23 cellular contexts compared by ENCODE assay signal in the genomic region with DNA sequence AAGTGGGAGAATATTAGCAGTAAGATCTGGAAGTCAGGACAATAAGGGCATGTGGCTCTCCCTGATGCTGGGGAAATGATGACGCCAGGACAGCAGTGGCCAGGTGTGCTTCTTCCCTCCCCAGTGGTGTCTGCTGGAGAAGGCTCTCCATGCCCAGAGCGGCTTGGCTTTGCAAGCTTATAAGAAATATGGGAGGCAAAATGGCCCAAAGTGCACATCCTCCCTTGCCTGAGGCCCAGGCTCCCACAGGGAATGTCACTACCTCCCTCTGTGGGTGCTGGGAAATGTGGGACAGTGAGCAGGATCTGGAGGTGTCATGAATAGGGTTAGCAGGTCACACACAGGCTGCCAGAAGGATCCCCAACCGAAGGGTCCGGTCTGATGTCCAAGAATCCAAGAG. TPM values are rescaled to one million over a fixed set of nuclear protein-coding genes. Genes with fewer than 3 reads are reported as not detected.
"Had no signal": no experiment of that assay in that cellular context is flagged by ENCODE, and none has a peak within 500 bp of the region (broad histone marks: within the 10 kb centered on the region; RNA-seq: fewer than 3 reads in every experiment).

No MANE protein-coding gene starts in this region.

- DNase-seq: activated CD4-positive, alpha-beta T cell treated with anti-CD3 and anti-CD28 coated beads for 4 hours; activated CD8-positive, alpha-beta T cell treated with anti-CD3 and anti-CD28 coated beads for 36 hours; activated gamma-delta T cell treated with Interleukin-2 at 50 U/mL for 16 hours; activated naive CD4-positive, alpha-beta T cell treated with anti-CD3 and anti-CD28 coated beads, Interleukin-2, amount 10 ng/mL, durations not matched to agents 7 days and 5 days; activated naive CD8-positive, alpha-beta T cell treated with anti-CD3 and anti-CD28 coated beads for 36 hours; activated T-cell treated with anti-CD3 and anti-CD28 coated beads for 4 hours; brain microvascular endothelial cell; Kasumi-1; NCI-H1105 treated with DMSO at 0.1 percent for 48 hours; NCI-H1436 treated with DMSO at 0.1 percent for 48 hours; NCI-H187; NCI-H2171 treated with DMSO at 0.1 percent for 48 hours; NCI-H526 treated with DMSO at 0.1 percent for 48 hours; NK-92 treated with Interleukin-12 subunit alpha and Interleukin-12 subunit beta, amount 100 ng/mL, for 24 hours; SHP77 treated with DMSO at 0.1 percent for 48 hours had no signal

- FAIRE-seq: RCC 7860 had no signal

- H3K4me3 ChIP-seq: cardiac muscle cell had no signal

- H3K36me3 ChIP-seq: brain microvascular endothelial cell, cardiac muscle cell had no signal

- ATAC-seq: activated CD4-positive, CD25-positive, alpha-beta regulatory T cell treated with anti-CD3 and anti-CD28 coated beads, Interleukin-2, amount 50 U/mL, for 24 hours; activated CD8-positive, alpha-beta T cell treated with anti-CD3 and anti-CD28 coated beads for 36 hours; activated T-helper 17 cell treated with anti-CD3 and anti-CD28 coated beads, Interleukin-2, amount 50 U/mL, for 72 hours had no signal

- H3K4me1 Mint-ChIP-seq: activated naive CD4-positive, alpha-beta T cell treated with anti-CD3 and anti-CD28 coated beads, Interleukin-2, amount 10 ng/mL, durations not matched to agents 7 days and 5 days; activated naive CD8-positive, alpha-beta T cell treated with anti-CD3 and anti-CD28 coated beads for 36 hours; activated T-helper 17 cell treated with anti-CD3 and anti-CD28 coated beads, Interleukin-2, amount 50 U/mL, for 72 hours had no signal

- H3K9me3 Mint-ChIP-seq: activated CD8-positive, alpha-beta T cell treated with anti-CD3 and anti-CD28 coated beads for 36 hours; activated naive CD4-positive, alpha-beta T cell treated with anti-CD3 and anti-CD28 coated beads, Interleukin-2, amount 10 ng/mL, durations not matched to agents 7 days and 5 days; activated naive CD8-positive, alpha-beta T cell treated with anti-CD3 and anti-CD28 coated beads for 36 hours; activated T-helper 17 cell treated with anti-CD3 and anti-CD28 coated beads, Interleukin-2, amount 50 U/mL, for 72 hours; T-helper 1 cell treated with Interleukin-12 subunit alpha and Interleukin-12 subunit beta and Interleukin-4 antibody, amounts not matched to agents 30 μg/mL and 1 μg/mL, for 36 hours had no signal

- H3K27ac Mint-ChIP-seq: activated CD8-positive, alpha-beta T cell treated with anti-CD3 and anti-CD28 coated beads for 36 hours; activated naive CD4-positive, alpha-beta T cell treated with anti-CD3 and anti-CD28 coated beads, Interleukin-2, amount 10 ng/mL, durations not matched to agents 7 days and 5 days; activated naive CD8-positive, alpha-beta T cell treated with anti-CD3 and anti-CD28 coated beads for 36 hours; activated T-helper 17 cell treated with anti-CD3 and anti-CD28 coated beads, Interleukin-2, amount 50 U/mL, for 72 hours; T-helper 1 cell treated with Interleukin-12 subunit alpha and Interleukin-12 subunit beta and Interleukin-4 antibody, amounts not matched to agents 30 μg/mL and 1 μg/mL, for 36 hours had no signal

- H3K4me3 Mint-ChIP-seq: activated CD8-positive, alpha-beta T cell treated with anti-CD3 and anti-CD28 coated beads for 36 hours; activated naive CD4-positive, alpha-beta T cell treated with anti-CD3 and anti-CD28 coated beads, Interleukin-2, amount 10 ng/mL, durations not matched to agents 7 days and 5 days; activated naive CD8-positive, alpha-beta T cell treated with anti-CD3 and anti-CD28 coated beads for 36 hours; activated T-helper 17 cell treated with anti-CD3 and anti-CD28 coated beads, Interleukin-2, amount 50 U/mL, for 72 hours; T-helper 1 cell treated with Interleukin-12 subunit alpha and Interleukin-12 subunit beta and Interleukin-4 antibody, amounts not matched to agents 30 μg/mL and 1 μg/mL, for 36 hours had no signal

- H3K36me3 Mint-ChIP-seq: activated naive CD4-positive, alpha-beta T cell treated with anti-CD3 and anti-CD28 coated beads, Interleukin-2, amount 10 ng/mL, durations not matched to agents 7 days and 5 days; activated naive CD8-positive, alpha-beta T cell treated with anti-CD3 and anti-CD28 coated beads for 36 hours had no signal

- H3K27me3 ChIP-seq: brain microvascular endothelial cell, cardiac muscle cell had no signal

- H3K27ac ChIP-seq: brain microvascular endothelial cell, cardiac muscle cell had no signal

RNA-seq across cellular contexts. Expression of gene ZNF488, which starts 17.1 kb away (rescaled TPM):
- total RNA-seq: NCI-H460, SK-MEL-5 had no signal

RNA-seq across cellular contexts. Expression of gene RBP3, which starts 53.0 kb away (rescaled TPM):
- total RNA-seq: activated CD8-positive, alpha-beta T cell treated with anti-CD3 and anti-CD28 coated beads for 36 hours; activated naive CD8-positive, alpha-beta T cell treated with anti-CD3 and anti-CD28 coated beads for 36 hours; activated T-helper 17 cell treated with anti-CD3 and anti-CD28 coated beads, Interleukin-2, amount 50 U/mL, for 72 hours; cardiac muscle cell; NCI-H460; SK-MEL-5 had no signal
- polyA plus RNA-seq: adipose tissue, cardiac muscle cell had no signal
